In the genomic region with DNA sequence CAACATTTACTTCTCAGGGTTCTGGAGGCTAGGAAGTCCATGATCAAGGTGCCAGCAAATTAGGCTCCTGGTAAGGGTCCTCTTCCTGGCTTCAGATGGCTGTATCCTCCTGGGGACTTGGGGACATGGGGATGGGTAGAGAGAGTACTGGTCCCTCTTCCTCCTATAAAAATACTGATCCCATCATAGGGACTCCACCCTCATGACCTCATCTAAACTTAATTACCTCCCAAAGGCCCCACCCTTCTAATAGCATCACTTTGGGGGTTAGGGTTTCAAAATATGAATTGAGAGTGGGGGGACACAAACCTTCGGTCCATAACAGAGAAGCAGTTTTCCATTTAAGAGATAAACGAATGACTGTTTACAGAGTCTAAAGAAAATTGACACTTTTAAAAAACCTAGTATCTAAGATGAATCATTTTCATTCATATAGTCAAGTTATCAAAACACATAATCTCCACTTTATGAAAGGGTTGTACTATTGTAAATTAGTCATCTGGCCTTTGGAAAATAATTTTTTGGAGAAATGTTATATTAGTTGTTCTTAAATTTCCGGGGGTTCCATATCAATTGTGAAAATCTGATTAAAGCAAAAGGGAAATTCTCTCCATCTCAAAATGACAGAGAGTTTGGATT, we compare ENCODE assay signal across 1 cellular context.
A peak's percentile ranks its signal among the peaks of the same experiment; 100 is the strongest.
TF ChIP-seq lines count a peak whose summit lies in the region.

No MANE protein-coding gene starts in this region.

TF ChIP-seq in endothelial cell of umbilical vein, 7 proteins besides CTCF, POLR2A, EP300 and RAD21:
- TF ChIP-seq MAX (IDR thresholded peaks at IDR 0.05; ENCODE audit: insufficient read depth, insufficient read length) (no peak), POLR2AphosphoS5 (IDR thresholded peaks at IDR 0.05; ENCODE audit: insufficient read depth, low read depth, low read length) (no peak), JUN (IDR thresholded peaks at IDR 0.05; ENCODE audit: borderline replicate concordance, insufficient read depth, insufficient read length, low read depth) (no peak), EZH2 (IDR thresholded peaks at IDR 0.05; ENCODE audit: borderline replicate concordance, low read depth, low read length, severe bottlenecking) (no peak), GATA2 (IDR thresholded peaks at IDR 0.05; ENCODE audit: insufficient read depth, insufficient read length, low read depth, low read length) (peak; percentile 58), MYC (IDR thresholded peaks at IDR 0.05; ENCODE audit: low read depth, low read length) (no peak), FOS (IDR thresholded peaks at IDR 0.05; ENCODE audit: borderline replicate concordance, insufficient read depth, low read length) (peak; percentile 57)
